In genomic region chr19:4197625-4198466, GRCh38 we compare ENCODE assay signal across 1 cellular context.
TF ChIP-seq lines count a peak whose summit lies in the region.

No MANE protein-coding gene starts in this region.

TF ChIP-seq in IMR-90, 13 proteins besides CTCF, POLR2A, EP300 and RAD21:
- TF ChIP-seq MAZ (IDR thresholded peaks at IDR 0.05; ENCODE audit: borderline replicate concordance, low read depth, low read length) (no peak), ELK1 (IDR thresholded peaks at IDR 0.05; ENCODE audit: borderline replicate concordance, low read depth, low read length) (no peak), CEBPB (IDR thresholded peaks at IDR 0.05; ENCODE audit: low read depth, low read length) (no peak), SMC3 (IDR thresholded peaks at IDR 0.05; ENCODE audit: low read depth, low read length) (no peak), NFE2L2 (IDR thresholded peaks at IDR 0.05; ENCODE audit: low read depth, low read length) (no peak), BHLHE40 (IDR thresholded peaks at IDR 0.05; ENCODE audit: low read depth, low read length) (no peak), USF2 (IDR thresholded peaks at IDR 0.05; ENCODE audit: low read depth, low read length) (no peak), FOS (IDR thresholded peaks at IDR 0.05; ENCODE audit: low read depth, low read length) (no peak)
